Comparison of ENCODE assay signal across 1 cellular context in genomic region chr20:45963059-45964011, GRCh38.
A peak's percentile ranks its signal among the peaks of the same experiment; 100 is the strongest.
TF ChIP-seq lines count a peak whose summit lies in the region.

No MANE protein-coding gene starts in this region.

TF ChIP-seq in HepG2, 621 proteins besides CTCF, POLR2A, EP300 and RAD21 (continues in another document):
- TF ChIP-seq NR2F6 (IDR thresholded peaks at IDR 0.05) (no peak), NR2F6 (CRISPR knock-in tag; IDR thresholded peaks at IDR 0.05) (0 out of 2 replicates have a peak, but pooled peaks have one; percentile 19), ZNF12 (CRISPR knock-in tag; IDR thresholded peaks at IDR 0.05) (0 out of 2 replicates have a peak, but pooled peaks have one; percentile 13), ZBTB33 (CRISPR knock-in tag; IDR thresholded peaks at IDR 0.05) (peak; percentile 76; the same call in 1 of the 2 replicates), FOXJ3 (CRISPR knock-in tag; IDR thresholded peaks at IDR 0.05; ENCODE audit: borderline replicate concordance) (no peak), ZGPAT (CRISPR knock-in tag; IDR thresholded peaks at IDR 0.05) (peak; percentile 34; the same call in 1 of the 2 replicates), GATAD2A (CRISPR knock-in tag; IDR thresholded peaks at IDR 0.05) (0 out of 2 replicates have a peak, but pooled peaks have one; percentile 24), ZNF275 (CRISPR knock-in tag; IDR thresholded peaks at IDR 0.05; ENCODE audit: borderline replicate concordance) (no peak), MAZ (IDR thresholded peaks at IDR 0.05; ENCODE audit: borderline replicate concordance, low read depth, low read length) (no peak), MAZ (CRISPR knock-in tag; IDR thresholded peaks at IDR 0.05; ENCODE audit: low read depth) (no peak), ZNF430 (CRISPR knock-in tag; IDR thresholded peaks at IDR 0.05) (0 out of 2 replicates have a peak, but pooled peaks have one; percentile 26), DPF2 (CRISPR knock-in tag; IDR thresholded peaks at IDR 0.05; ENCODE audit: borderline replicate concordance, low read depth) (no peak), ZNF331 (CRISPR knock-in tag; IDR thresholded peaks at IDR 0.05) (0 out of 2 replicates have a peak, but pooled peaks have one; percentile 9), ZNF687 (CRISPR knock-in tag; IDR thresholded peaks at IDR 0.05) (peak; percentile 41; the same call in 1 of the 2 replicates), ELF3 (CRISPR knock-in tag; IDR thresholded peaks at IDR 0.05) (0 out of 2 replicates have a peak, but pooled peaks have one; percentile 32), ZNF225 (CRISPR knock-in tag; IDR thresholded peaks at IDR 0.05) (0 out of 2 replicates have a peak, but pooled peaks have one; percentile 27), ZNF83 (CRISPR knock-in tag; IDR thresholded peaks at IDR 0.05; ENCODE audit: borderline replicate concordance) (no peak), BCL6 (CRISPR knock-in tag; IDR thresholded peaks at IDR 0.05) (0 out of 2 replicates have a peak, but pooled peaks have one; percentile 22), KDM2A (CRISPR knock-in tag; IDR thresholded peaks at IDR 0.05; ENCODE audit: borderline replicate concordance, low read depth) (peak; percentile 24; the same call in 1 of the 2 replicates), MTA1 (CRISPR knock-in tag; IDR thresholded peaks at IDR 0.05; ENCODE audit: borderline replicate concordance) (peak; percentile 77; the same call in 1 of the 2 replicates), SOX5 (CRISPR knock-in tag; IDR thresholded peaks at IDR 0.05; ENCODE audit: borderline replicate concordance) (0 out of 2 replicates have a peak, but pooled peaks have one; percentile 29), TFE3 (CRISPR knock-in tag; IDR thresholded peaks at IDR 0.05) (peak; percentile 27; the same call in 1 of the 2 replicates), BRD4 (CRISPR knock-in tag; IDR thresholded peaks at IDR 0.05) (no peak), PHF5A (CRISPR knock-in tag; IDR thresholded peaks at IDR 0.05; ENCODE audit: low read depth, unreplicated experiment) (peak; percentile 56), ZBTB26 (CRISPR knock-in tag; IDR thresholded peaks at IDR 0.05; ENCODE audit: borderline replicate concordance) (peak; percentile 42; the same call in 1 of the 2 replicates), HNF1B (CRISPR knock-in tag; IDR thresholded peaks at IDR 0.05) (0 out of 2 replicates have a peak, but pooled peaks have one; percentile 7), MIER3 (CRISPR knock-in tag; IDR thresholded peaks at IDR 0.05; ENCODE audit: borderline replicate concordance) (0 out of 2 replicates have a peak, but pooled peaks have one; percentile 46), AGO2 (optimal IDR thresholded peaks at IDR 0.05; ENCODE audit: low read depth, low read length) (peak; percentile 62), ZNF446 (CRISPR knock-in tag; IDR thresholded peaks at IDR 0.05) (no peak), ZNF788 (CRISPR knock-in tag; IDR thresholded peaks at IDR 0.05; ENCODE audit: borderline replicate concordance) (peak; percentile 61; the same call in 1 of the 2 replicates), NR2C2 (CRISPR knock-in tag; IDR thresholded peaks at IDR 0.05; ENCODE audit: borderline replicate concordance) (0 out of 2 replicates have a peak, but pooled peaks have one; percentile 20), ZNF318 (CRISPR knock-in tag; IDR thresholded peaks at IDR 0.05) (peak; percentile 95), DNMT3B (CRISPR knock-in tag; conservative IDR thresholded peaks at IDR 0.05) (0 out of 2 replicates have a peak, but pooled peaks have one; percentile 35), KAT8 (CRISPR knock-in tag; IDR thresholded peaks at IDR 0.05) (0 out of 2 replicates have a peak, but pooled peaks have one; percentile 19), ZNF768 (CRISPR knock-in tag; IDR thresholded peaks at IDR 0.05) (peak; percentile 31; the same call in 1 of the 2 replicates)
